ENCODE assay signal across 1 cellular context in the genomic region with DNA sequence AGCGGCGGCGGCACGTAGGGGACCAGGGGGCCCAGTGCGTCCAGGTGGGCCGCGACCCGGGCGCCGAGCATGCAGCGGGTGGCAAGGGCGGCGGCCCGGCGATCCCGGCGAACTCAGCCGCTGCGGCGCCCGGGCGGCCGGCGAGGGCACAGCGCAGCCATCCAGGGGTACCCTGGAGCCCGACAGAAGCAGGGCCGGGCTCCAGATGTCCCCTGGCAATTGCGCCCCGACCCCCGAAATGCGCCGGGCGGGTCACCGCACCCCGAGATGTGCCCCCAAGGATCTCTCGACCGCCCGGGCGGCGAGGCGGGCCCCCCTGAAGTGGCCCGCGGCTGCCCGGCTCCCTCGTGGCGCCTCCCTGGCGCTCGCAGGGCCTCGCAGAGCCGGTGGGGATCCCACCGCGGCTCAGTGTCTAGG.
A peak's percentile ranks its signal among the peaks of the same experiment; 100 is the strongest.
TF ChIP-seq lines count a peak whose summit lies in the region.

No MANE protein-coding gene starts in this region.

TF ChIP-seq in neural cell, 6 proteins besides CTCF, POLR2A, EP300 and RAD21:
- peak; percentile 53 for TF ChIP-seq MXI1 (conservative IDR thresholded peaks at IDR 0.05; ENCODE audit: poor library complexity, severe bottlenecking)
TF ChIP-seq in neural cell: peak in this region for 1; not testable (repeated sequence) for 5.
